1 cellular context compared by ENCODE assay signal in genomic region chr19:40575326-40575725, GRCh38.
TF ChIP-seq lines count a peak whose summit lies in the region.

No MANE protein-coding gene starts in this region.

TF ChIP-seq in H1, 55 proteins besides CTCF, POLR2A, EP300 and RAD21:
- TF ChIP-seq NRF1 (IDR thresholded peaks at IDR 0.05; ENCODE audit: low read depth, low read length) (no peak), POU5F1 (IDR thresholded peaks at IDR 0.05; ENCODE audit: low read depth, low read length) (no peak), RFX5 (IDR thresholded peaks at IDR 0.05; ENCODE audit: borderline replicate concordance, low read depth, low read length) (no peak)
TF ChIP-seq in H1: peak in this region for 0.
